Comparison of ENCODE assay signal across 24 cellular contexts in the genomic region with DNA sequence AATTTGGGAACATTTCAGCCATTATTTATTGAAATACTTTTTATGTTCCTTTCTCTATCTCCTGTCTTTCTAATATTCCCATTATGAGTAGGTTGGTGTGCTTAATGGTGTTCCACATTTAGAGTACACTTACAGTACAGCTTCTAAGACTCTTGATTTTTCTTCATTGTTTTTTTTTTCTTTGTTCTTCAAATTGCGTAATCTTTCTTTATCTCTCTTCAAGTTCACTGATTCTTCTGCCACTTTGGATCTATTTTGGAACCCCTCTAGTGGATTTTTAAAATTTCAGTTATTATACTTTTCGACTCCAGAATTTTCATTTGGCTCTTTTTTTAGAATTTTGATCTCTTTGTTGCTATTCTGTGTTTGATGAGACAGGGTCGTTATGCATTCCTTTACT.
"Had no signal": no experiment of that assay in that cellular context is flagged by ENCODE, and none has a peak within 500 bp of the region (broad histone marks: within the 10 kb centered on the region; RNA-seq: fewer than 3 reads in every experiment).

No MANE protein-coding gene starts in this region.

- H3K4me3 Mint-ChIP-seq: activated CD4-positive, alpha-beta T cell treated with anti-CD3 and anti-CD28 coated beads, Interleukin-2, amount 10 ng/mL, durations not matched to agents 24 days and 14 days; activated CD8-positive, alpha-beta T cell treated with anti-CD3 and anti-CD28 coated beads for 36 hours; activated naive CD8-positive, alpha-beta T cell; activated T-cell treated with anti-CD3 and anti-CD28 coated beads, Interleukin-2, amount 50 U/mL, for 4 hours; brain; natural killer cell treated with Interleukin-12 subunit alpha and Interleukin-12 subunit beta and Interleukin-15 and Interleukin-18, amount 100 ng/mL, for 72 hours had no signal

- H3K4me3 ChIP-seq: cardiac muscle cell, coronary artery, dorsolateral prefrontal cortex, gastrocnemius medialis, left lung, lower lobe of right lung, mucosa of descending colon, right atrium auricular region, tibial nerve had no signal

- DNase-seq: activated CD4-positive, alpha-beta T cell treated with anti-CD3 and anti-CD28 coated beads, Interleukin-2, amount 10 ng/mL, durations not matched to agents 24 days and 14 days; activated CD8-positive, alpha-beta T cell treated with anti-CD3 and anti-CD28 coated beads for 36 hours; activated effector memory CD4-positive, alpha-beta T cell treated with Interleukin-2 at 50 U/mL for 16 hours; activated naive CD4-positive, alpha-beta T cell treated with Interleukin-2 at 50 U/mL for 16 hours; activated T-cell treated with anti-CD3 and anti-CD28 coated beads, Interleukin-2, amount 50 U/mL, for 4 hours; cerebellar nuclear complex; effector memory CD4-positive, alpha-beta T cell; glutamatergic neuron; left lung; mucosa of descending colon; stimulated activated CD4-positive, alpha-beta T cell treated with anti-CD3 and anti-CD28 coated beads, Interleukin-2, amount 100 ng/mL, for 48 hours; stimulated activated naive CD4-positive, alpha-beta T cell treated with Interleukin-2 at 50 U/mL for 16 hours; T-helper 9 cell had no signal

- H3K36me3 Mint-ChIP-seq: activated naive CD8-positive, alpha-beta T cell; brain; natural killer cell treated with Interleukin-12 subunit alpha and Interleukin-12 subunit beta and Interleukin-15 and Interleukin-18, amount 100 ng/mL, for 72 hours had no signal

- H3K27ac Mint-ChIP-seq: activated CD4-positive, alpha-beta T cell treated with anti-CD3 and anti-CD28 coated beads, Interleukin-2, amount 10 ng/mL, durations not matched to agents 24 days and 14 days; activated CD8-positive, alpha-beta T cell treated with anti-CD3 and anti-CD28 coated beads for 36 hours; activated naive CD8-positive, alpha-beta T cell; natural killer cell treated with Interleukin-12 subunit alpha and Interleukin-12 subunit beta and Interleukin-15 and Interleukin-18, amount 100 ng/mL, for 72 hours had no signal

- H3K27me3 ChIP-seq: cardiac muscle cell, gastrocnemius medialis, left lung, right atrium auricular region, tibial nerve had no signal

- H3K4me1 ChIP-seq: lower lobe of right lung had no signal

- H3K27ac ChIP-seq: cardiac muscle cell, gastrocnemius medialis, left lung, VCaP had no signal

- H3K9me3 Mint-ChIP-seq: activated CD4-positive, alpha-beta T cell treated with anti-CD3 and anti-CD28 coated beads, Interleukin-2, amount 10 ng/mL, durations not matched to agents 24 days and 14 days; activated T-cell treated with anti-CD3 and anti-CD28 coated beads, Interleukin-2, amount 50 U/mL, for 4 hours; natural killer cell treated with Interleukin-12 subunit alpha and Interleukin-12 subunit beta and Interleukin-15 and Interleukin-18, amount 100 ng/mL, for 72 hours had no signal

- ATAC-seq: gastrocnemius medialis, lower lobe of right lung, mucosa of descending colon had no signal

- H3K9me3 ChIP-seq: gastrocnemius medialis, left lung, lower lobe of right lung, mucosa of descending colon, right atrium auricular region, tibial nerve had no signal

- H3K36me3 ChIP-seq: gastrocnemius medialis had no signal

- H3K27me3 Mint-ChIP-seq: activated CD8-positive, alpha-beta T cell treated with anti-CD3 and anti-CD28 coated beads for 36 hours had no signal
